26 cellular contexts compared by ENCODE assay signal in genomic region chr7:16028651-16029050, GRCh38.
DNase-seq lines count a peak whose midpoint lies in the region; ATAC-seq, FAIRE-seq and TF ChIP-seq lines count a peak whose summit lies in the region.
"Had no signal": no experiment of that assay in that cellular context is flagged by ENCODE, and none has a peak within 500 bp of the region (broad histone marks: within the 10 kb centered on the region; RNA-seq: fewer than 3 reads in every experiment).

No MANE protein-coding gene starts in this region.

- H3K4me1 Mint-ChIP-seq in CD4-positive, alpha-beta T cell (ENCODE audit: low read depth) = no peaks in the 10 kb centered on the region

- POLR2A ChIA-PET in CD4-positive, alpha-beta T cell (lab: Charles Lee) = no interaction called here

- peak; percentile 71 for FAIRE-seq in H54 (lab: Jason Lieb, UNC)
- FAIRE-seq: GM12892, K562 had no signal

- H3K27me3 Mint-ChIP-seq in CD4-positive, alpha-beta T cell = no peaks in the 10 kb centered on the region

- no peaks in the 10 kb centered on the region for H3K9me3 ChIP-seq in esophagus muscularis mucosa
- H3K9me3 ChIP-seq in CD4-positive, alpha-beta T cell (ENCODE audit: control insufficient read depth, low read length) = no peaks in the 10 kb centered on the region
- H3K9me3 ChIP-seq: BE2C had no signal

- H3K4me3 ChIP-seq in esophagus muscularis mucosa = no peak overlapping the region
- H3K4me3 ChIP-seq: GM23338, K562 had no signal

- 65% methylated on average over 5 of the region's 5 CpGs for WGBS in esophagus muscularis mucosa

- intact Hi-C loops in esophagus muscularis mucosa (cut with DNase I) = loop anchor here (10.0 kb wide), 2 partner anchors 184 to 284 kb away; no protein-coding TSS in a partner anchor
- intact Hi-C loops in CD4-positive, alpha-beta T cell (cut with DNase I, micrococcal nuclease) = no loop called here

- H3K27ac Mint-ChIP-seq in CD4-positive, alpha-beta T cell = no peak overlapping the region
- H3K27ac Mint-ChIP-seq: GM23338 had no signal

- no peak overlapping the region for H3K4me3 Mint-ChIP-seq in CD4-positive, alpha-beta T cell
- H3K4me3 Mint-ChIP-seq: GM23338 had no signal

- TF ChIP-seq POLR2A in H54 (IDR thresholded peaks at IDR 0.05; ENCODE audit: low read depth, low read length) (no peak), esophagus muscularis mucosa (IDR thresholded peaks at IDR 0.05; ENCODE audit: low read depth) (no peak)

- peak overlapping the region in 3 of 4 donors; percentile 58 to 68 (median 62) for H3K27ac ChIP-seq in esophagus muscularis mucosa (replicated peaks in 1 of 4)
- no peak overlapping the region for H3K27ac ChIP-seq in CD4-positive, alpha-beta T cell (ENCODE audit: low read depth, low read length)
- H3K27ac ChIP-seq: RWPE1 had no signal

- no peaks in the 10 kb centered on the region for H3K36me3 Mint-ChIP-seq in CD4-positive, alpha-beta T cell (ENCODE audit: low read depth)

- no peak for TF ChIP-seq EP300 in esophagus muscularis mucosa (IDR thresholded peaks at IDR 0.05)

- ATAC-seq in CD4-positive, alpha-beta T cell (ENCODE audit: poor library complexity) = no peak
- no peak for ATAC-seq in omental fat pad (ENCODE audit: low FRiP score)
- ATAC-seq: GM23338, K562, SK-N-SH treated with all-trans-retinoic acid at 6 μM for 48 hours had no signal

- peaks cover 19 to 55% (median 50%) of the 10 kb centered on the region in 4 donors for H3K4me1 ChIP-seq in esophagus muscularis mucosa
- H3K4me1 ChIP-seq: BE2C had no signal

- DNase-seq in AG08395 (ENCODE audit: low spot score) = peak; percentile 9
- DNase-seq in H54 (ENCODE audit: insufficient read length, low spot score) = no peak
- DNase-seq in esophagus muscularis mucosa (ENCODE audit: extremely low spot score) = no peak
- peak; percentile 91 for DNase-seq in myocyte (ENCODE audit: low read depth)
- no peak for DNase-seq in CD4-positive, alpha-beta T cell
- no peak for DNase-seq in activated CD4-positive, CD25-positive, alpha-beta regulatory T cell treated with anti-CD3 and anti-CD28 coated beads, Interleukin-2, amount 50 U/mL, for 72 hours
- DNase-seq in omental fat pad (ENCODE audit: low spot score) = no peak
- no peak for DNase-seq in pons (ENCODE audit: low spot score)
- DNase-seq: 8988T; BE2C; COR-L47; DMS79 treated with DMSO at 0.1 percent for 48 hours; MM.1S; NCI-H1092 treated with DMSO at 0.1 percent for 48 hours; NCI-H146; NCI-H2029 treated with DMSO at 0.1 percent for 48 hours; NCI-H345; NCI-H524; NCI-H774; NK-92 treated with Interleukin-12 subunit alpha and Interleukin-12 subunit beta, amount 100 ng/mL, for 24 hours; SIG-M5 had no signal

- no peak for TF ChIP-seq CTCF in esophagus muscularis mucosa (IDR thresholded peaks at IDR 0.05)
- TF ChIP-seq CTCF in CD4-positive, alpha-beta T cell (IDR thresholded peaks at IDR 0.05) = no peak
- TF ChIP-seq CTCF in omental fat pad (IDR thresholded peaks at IDR 0.05) = no peak

- CTCF ChIA-PET in CD4-positive, alpha-beta T cell (lab: Charles Lee) = no interaction called here

- H3K27me3 ChIP-seq in esophagus muscularis mucosa = no peaks in the 10 kb centered on the region
- no peaks in the 10 kb centered on the region for H3K27me3 ChIP-seq in CD4-positive, alpha-beta T cell (ENCODE audit: control insufficient read depth, insufficient read depth, low read length)

- no peaks in the 10 kb centered on the region for H3K36me3 ChIP-seq in esophagus muscularis mucosa
- H3K36me3 ChIP-seq: BE2C had no signal

- H3K9me3 Mint-ChIP-seq in CD4-positive, alpha-beta T cell = no peaks in the 10 kb centered on the region
- H3K9me3 Mint-ChIP-seq: GM23338 had no signal

Comparison
In these comparisons a context has a peak if more than half of its experiments do, and no peak if none do; other contexts are left out.
1. DNase-seq: peak in AG08395 (single experiment) and myocyte (single experiment); none in H54 (single experiment), esophagus muscularis mucosa (single experiment), CD4-positive, alpha-beta T cell (0 of 10), activated CD4-positive, CD25-positive, alpha-beta regulatory T cell treated with anti-CD3 and anti-CD28 coated beads, Interleukin-2, amount 50 U/mL, for 72 hours (single experiment), omental fat pad (single experiment) and pons (single experiment).